8 cellular contexts compared by ENCODE assay signal in the genomic region with DNA sequence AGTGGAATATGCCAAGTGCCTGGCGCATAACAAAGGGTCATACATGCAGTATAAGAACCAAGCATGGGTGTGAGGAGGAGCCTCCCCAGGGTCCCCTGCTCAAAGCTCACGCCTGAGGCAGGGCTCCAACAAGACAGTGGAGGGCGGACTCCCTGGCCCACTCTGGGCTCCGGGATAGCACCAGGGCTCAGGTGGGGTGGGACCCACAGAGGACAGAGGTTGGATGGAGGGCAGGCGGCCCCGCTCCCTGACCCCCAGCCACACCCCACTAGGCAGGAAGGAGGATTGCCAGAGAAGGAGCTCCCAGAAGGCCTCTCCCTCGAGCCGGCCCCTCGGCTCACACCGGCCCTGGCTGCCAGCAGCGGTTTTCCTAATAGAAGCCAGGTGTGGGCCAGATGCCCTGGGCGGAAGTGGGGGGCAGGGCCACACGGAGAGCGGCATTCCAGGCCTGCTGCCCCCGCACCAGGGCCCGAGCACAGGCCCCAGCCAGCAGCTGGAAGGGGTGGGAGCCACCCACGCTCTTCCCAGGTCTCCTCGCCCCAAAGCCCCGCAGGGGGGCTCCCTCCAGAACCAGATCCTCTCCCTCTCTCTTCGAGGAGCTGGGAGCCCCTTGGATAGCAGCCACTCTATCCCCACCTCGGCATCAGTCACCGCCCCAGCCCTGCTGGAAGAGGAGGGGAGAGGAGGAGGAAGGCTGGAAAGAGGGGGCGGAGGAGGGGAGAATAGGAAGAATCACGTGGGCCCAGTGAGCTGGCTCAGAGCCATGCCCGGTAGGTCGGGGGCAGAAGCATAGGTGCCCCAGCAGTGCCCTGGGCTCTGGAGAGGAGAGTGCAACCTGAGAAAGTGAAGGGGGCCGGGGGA. TPM values are rescaled to one million over a fixed set of nuclear protein-coding genes. Genes with fewer than 3 reads are reported as not detected.
DNase-seq lines count a peak whose midpoint lies in the region; ATAC-seq and TF ChIP-seq lines count a peak whose summit lies in the region.

No MANE protein-coding gene starts in this region.

- TF ChIP-seq CTCF in RWPE1 (conservative IDR thresholded peaks at IDR 0.05; ENCODE audit: low read depth) (no peak), foreskin fibroblast (IDR thresholded peaks at IDR 0.05; ENCODE audit: low read depth, low read length) (no peak), prostate gland (IDR thresholded peaks at IDR 0.05) (peak in 1 of 4 experiments; percentile 19)

- CTCF ChIA-PET in RWPE1 (lab: Yijun Ruan, JAX): interaction anchor here (0.7 to 6.7 kb wide), 6 partner anchors 10 to 104 kb away, joined by 3 to 44 read pairs (median 6); partner anchors contain the start of gene PAM16

- 29% methylated on average over 23 of the region's 27 CpGs for WGBS in prostate gland

- ATAC-seq in GM21529 (IDR thresholded peaks at IDR 0.05; ENCODE audit: unreplicated experiment): no peak
- ATAC-seq in HG03432 (IDR thresholded peaks at IDR 0.05; ENCODE audit: unreplicated experiment): no peak

- H3K27me3 ChIP-seq in prostate gland (replicated peaks; ENCODE audit: insufficient read depth): no peaks in the 10 kb centered on the region

- H3K4me3 ChIP-seq in foreskin fibroblast (ENCODE audit: low read depth in 1 of 2, low read length in 2 of 2): no peak overlapping the region
- no peak overlapping the region for H3K4me3 ChIP-seq in prostate gland

- in situ Hi-C loops in ACHN (cut with HindIII; ENCODE audit: low pct_ligation_motif_present, low pct_unique_long_range_greater_than_20kb, low sequenced_read_pairs): no loop called here

- peak; percentile 85 for DNase-seq in EH (ENCODE audit: low read depth)
- peak; percentile 79 for DNase-seq in RWPE1 (ENCODE audit: low spot score)
- peak; percentile 93 to 97 for DNase-seq in foreskin fibroblast
- DNase-seq in prostate gland (ENCODE audit: low spot score): no peak
- DNase-seq in activated effector memory CD4-positive, alpha-beta T cell treated with anti-CD3 and anti-CD28 coated beads, Interleukin-2, amount 50 U/mL, for 16 hours: no peak
- DNase-seq in ACHN: no peak

- no peaks in the 10 kb centered on the region for H3K36me3 ChIP-seq in prostate gland

- H3K9me3 ChIP-seq in prostate gland: no peaks in the 10 kb centered on the region

- no peak for TF ChIP-seq POLR2A in prostate gland (IDR thresholded peaks at IDR 0.05)

- POLR2A ChIA-PET in RWPE1 (lab: Yijun Ruan, JAX; ENCODE audit: low non-redundant PET): interaction anchor here (0.6 to 0.8 kb wide), 2 partner anchors 94 to 209 kb away, joined by 3 read pairs; no protein-coding TSS in a partner anchor

- H3K27ac ChIP-seq in RWPE1 (peak overlapping the region; percentile 95), prostate gland (peak overlapping the region; percentile 50 to 67)

- no peaks in the 10 kb centered on the region for H3K4me1 ChIP-seq in prostate gland (replicated peaks)

- intact Hi-C loops in prostate gland (cut with DNase I): no loop called here

RNA-seq across cellular contexts. Expression of gene VASN, which starts 21.0 kb away (rescaled TPM):
- total RNA-seq in prostate gland: 10 to 100 TPM; 13.1 to 97.4 TPM

RNA-seq across cellular contexts. Expression of gene CORO7, which starts 23.8 kb away (rescaled TPM):
- 100 to 1,000 TPM in 1 of 2 donors, 10 to 100 TPM in 1; 24.1 to 122 TPM for total RNA-seq in prostate gland

RNA-seq across cellular contexts. Expression of gene DNAJA3, which starts 33.1 kb away (rescaled TPM):
- total RNA-seq in prostate gland: 10 to 100 TPM; 47.6 to 60.0 TPM

RNA-seq across cellular contexts. Expression of gene PAM16, which starts 41.5 kb away (rescaled TPM):
- 100 to 1,000 TPM in 1 of 2 donors, 10 to 100 TPM in 1; 28.6 to 100 TPM for total RNA-seq in prostate gland

Comparison
In these comparisons a context has a peak if more than half of its experiments do, and no peak if none do; other contexts are left out.
1. DNase-seq: peak in EH (single experiment), RWPE1 (single experiment) and foreskin fibroblast (2 of 2); none in prostate gland (single experiment), activated effector memory CD4-positive, alpha-beta T cell treated with anti-CD3 and anti-CD28 coated beads, Interleukin-2, amount 50 U/mL, for 16 hours (single experiment) and ACHN (single experiment).